In the genomic region with DNA sequence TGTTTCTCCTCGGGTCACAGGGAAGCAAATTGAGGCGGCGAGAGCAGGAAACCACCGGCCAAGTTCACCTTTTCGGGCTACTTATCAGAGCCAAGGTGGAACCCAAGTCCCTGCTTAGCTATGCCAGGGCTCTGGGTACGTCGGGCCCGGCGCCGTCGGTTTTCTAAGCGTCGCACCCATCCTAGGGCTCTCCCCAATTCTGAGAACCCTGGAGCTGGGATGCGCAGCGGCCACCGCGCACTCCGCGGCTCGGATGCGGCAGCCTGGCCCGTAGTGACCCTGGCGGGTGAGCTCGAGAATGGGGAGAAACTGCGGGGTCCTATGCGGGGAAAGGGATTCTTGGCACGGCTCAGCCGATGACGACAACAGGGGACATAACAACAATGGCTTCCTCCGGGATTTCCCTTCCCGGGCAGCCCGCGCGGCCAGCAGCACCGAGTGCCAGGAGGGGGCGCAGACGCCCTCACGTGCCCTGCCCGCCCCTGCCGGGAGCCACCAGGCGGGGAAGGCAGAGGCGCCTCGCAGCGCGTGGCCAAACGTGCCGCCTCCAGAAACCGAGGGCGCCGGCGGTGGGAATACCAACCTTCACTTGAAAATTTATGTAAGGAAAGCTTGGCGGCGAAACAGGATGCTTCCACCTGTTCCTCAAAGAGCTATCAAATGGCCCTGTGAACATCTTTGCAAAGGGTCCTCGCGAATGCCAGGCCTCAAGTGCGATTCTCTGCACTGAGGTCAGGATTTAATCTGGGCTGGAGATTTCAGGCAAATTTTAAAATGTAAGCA, we compare ENCODE assay signal across 8 cellular contexts. TPM values are rescaled to one million over a fixed set of nuclear protein-coding genes. Genes with fewer than 3 reads are reported as not detected.
A peak's percentile ranks its signal among the peaks of the same experiment; 100 is the strongest.
DNase-seq lines count a peak whose midpoint lies in the region; ATAC-seq and TF ChIP-seq lines count a peak whose summit lies in the region.

No MANE protein-coding gene starts in this region.

- peak overlapping the region; percentile 50 for H3K23ac ChIP-seq in mesendoderm (ENCODE audit: low read length)

- TF ChIP-seq CTCF in GM23338 (conservative IDR thresholded peaks at IDR 0.05; ENCODE audit: low read depth in 2 of 2), result peak; percentile 69 to 83

- no peaks in the 10 kb centered on the region for H4K20me1 ChIP-seq in GM23338 (replicated peaks; ENCODE audit: insufficient read depth)

- H3K4me2 ChIP-seq in GM23338 (peak overlapping the region; percentile 98), mesendoderm (ENCODE audit: low read length) (peak overlapping the region; percentile 88)

- H3K18ac ChIP-seq in mesendoderm (ENCODE audit: low read length), result no peak overlapping the region

- H3K27ac ChIP-seq in GM23338 (ENCODE audit: low read depth) (no peak overlapping the region), mesendoderm (ENCODE audit: low read depth, low read length) (no peak overlapping the region)

- peaks cover 23% of the 10 kb centered on the region for H3K4me1 Mint-ChIP-seq in GM23338

- peak; percentile 60 for ATAC-seq in GM23338
- no peak for ATAC-seq in HG02571 (IDR thresholded peaks at IDR 0.05; ENCODE audit: unreplicated experiment)

- H3K4me3 ChIP-seq in GM23338 (peak overlapping the region; percentile 82), mesendoderm (ENCODE audit: low read length) (peak overlapping the region; percentile 30)

- no peak overlapping the region for H4K5ac ChIP-seq in mesendoderm (ENCODE audit: low read length)

- no peaks in the 10 kb centered on the region for H3K79me1 ChIP-seq in mesendoderm (ENCODE audit: low read length)

- peaks cover 17% of the 10 kb centered on the region for H3K4me1 ChIP-seq in GM23338 (ENCODE audit: insufficient read depth)
- no peaks in the 10 kb centered on the region for H3K4me1 ChIP-seq in mesendoderm (ENCODE audit: control insufficient read depth, low read depth, low read length)

- H3K36me3 ChIP-seq in GM23338 (ENCODE audit: insufficient read depth) (no peaks in the 10 kb centered on the region), mesendoderm (ENCODE audit: control insufficient read depth, insufficient read depth, low read length) (no peaks in the 10 kb centered on the region)

- H3K27me3 ChIP-seq in GM23338 (ENCODE audit: insufficient read depth) (peaks cover 79% of the 10 kb centered on the region), mesendoderm (ENCODE audit: insufficient read depth, low read length, poor library complexity) (peaks cover 52% of the 10 kb centered on the region)

- no peak overlapping the region for H2AK5ac ChIP-seq in mesendoderm (ENCODE audit: low read length)

- H3K79me2 ChIP-seq in GM23338 (replicated peaks; ENCODE audit: insufficient read depth) (no peaks in the 10 kb centered on the region), mesendoderm (ENCODE audit: control insufficient read depth, insufficient read depth, low read length) (no peaks in the 10 kb centered on the region)

- peak overlapping the region; percentile 79 for H3K4me3 Mint-ChIP-seq in GM23338

- H3F3A ChIP-seq in GM23338 (replicated peaks; ENCODE audit: low read depth), result 0 out of 2 replicates have a peak, but pooled peaks cover 9% of the 10 kb centered on the region

- DNase-seq in AG08396 (ENCODE audit: low spot score), result peak; percentile 87
- peak; percentile 94 for DNase-seq in GM23338 (ENCODE audit: low spot score)
- DNase-seq in NCI-H510A (lab: John Stamatoyannopoulos, UW), result peak; percentile 71
- peak; percentile 46 to 48 for DNase-seq in activated CD4-positive, alpha-beta T cell treated with anti-CD3 and anti-CD28 coated beads, Interleukin-2, amount 50 U/mL, for 4 hours
- peak; percentile 51 for DNase-seq in effector CD4-positive, alpha-beta T cell
- peak; percentile 87 for DNase-seq in mesendoderm
- DNase-seq in stimulated activated CD8-positive, alpha-beta memory T cell treated with anti-CD3 and anti-CD28 coated beads, Interleukin-2, amount 100 ng/mL, for 48 hours (ENCODE audit: low read depth in 2 of 2), result peak; percentile 36 to 54

- H2BK120ac ChIP-seq in mesendoderm (ENCODE audit: low read depth, low read length), result no peak overlapping the region

- peak overlapping the region; percentile 49 for H3K56ac ChIP-seq in mesendoderm (ENCODE audit: low read length)

- H3K9ac ChIP-seq in mesendoderm (ENCODE audit: low read length), result peak overlapping the region; percentile 56

- no peaks in the 10 kb centered on the region; the same call in 2 of the 3 replicates for H3K36me3 Mint-ChIP-seq in GM23338 (ENCODE audit: low read depth)

- no CpG with 5 or more reads among the region's 56 CpGs for WGBS in mesendoderm (ENCODE audit: extremely low coverage, insufficient coverage, low lambda C conversion rate)

- no peak overlapping the region for H4K8ac ChIP-seq in mesendoderm (ENCODE audit: low read depth, low read length)

- H3K9me3 Mint-ChIP-seq in GM23338, result no peaks in the 10 kb centered on the region

- H2BK15ac ChIP-seq in mesendoderm (replicated peaks; ENCODE audit: low read depth), result no peak overlapping the region

- H3K4ac ChIP-seq in mesendoderm (ENCODE audit: low read depth, low read length), result no peak overlapping the region

- no peak overlapping the region for H2BK5ac ChIP-seq in mesendoderm (ENCODE audit: low read length)

- H3K27me3 Mint-ChIP-seq in GM23338 (ENCODE audit: insufficient read depth, low read depth, poor library complexity), result peaks cover 41% of the 10 kb centered on the region

- no peak overlapping the region for H3K27ac Mint-ChIP-seq in GM23338

- peak overlapping the region; percentile 99 for H2AFZ ChIP-seq in GM23338

- H3K9me2 ChIP-seq in GM23338 (ENCODE audit: insufficient read depth), result no peaks in the 10 kb centered on the region

TF ChIP-seq in GM23338, 12 proteins besides CTCF, POLR2A, EP300 and RAD21 (continues in another document):
- TF ChIP-seq JUNB (IDR thresholded peaks at IDR 0.05; ENCODE audit: unreplicated experiment), result no peak
- TF ChIP-seq POLR2AphosphoS5 (IDR thresholded peaks at IDR 0.05; ENCODE audit: low read depth), result no peak
- no peak for TF ChIP-seq STAT1 (IDR thresholded peaks at IDR 0.05; ENCODE audit: unreplicated experiment)
- TF ChIP-seq ZNF114 (CRISPR knock-in tag; IDR thresholded peaks at IDR 0.05), result no peak

RNA-seq across cellular contexts. Expression of a gene that starts 2.1 kb away (rescaled TPM):
- 5.1 and 8.3 TPM in 2 replicates for total RNA-seq in GM23338 (2014; rRNA removed; shearing (Covaris generic))
- polyA plus RNA-seq in GM23338 (2016; fragmentation: Nextera tagmentation; extraction: Ambion mirVana), result 4.1 and 6.0 TPM in 2 replicates
- 1.3 TPM for polyA plus RNA-seq in mesendoderm (2013, experiment 1 of 2)
- polyA plus RNA-seq in mesendoderm (2013, experiment 2 of 2), result 1.1 TPM

RNA-seq across cellular contexts. Expression of a gene that starts 10.3 kb away (rescaled TPM):
- 0.39 and 0.59 TPM in 2 replicates for total RNA-seq in GM23338 (2014; rRNA removed; shearing (Covaris generic))
- not detected in 2 replicates for polyA plus RNA-seq in GM23338 (2016; fragmentation: Nextera tagmentation; extraction: Ambion mirVana)
- polyA plus RNA-seq in mesendoderm (2013, experiment 1 of 2), result 0.03 TPM
- polyA plus RNA-seq in mesendoderm (2013, experiment 2 of 2), result 0.06 TPM

RNA-seq across cellular contexts. Expression of a gene that starts 17.3 kb away (rescaled TPM):
- 3.3 and 4.5 TPM in 2 replicates for total RNA-seq in GM23338 (2014; rRNA removed; shearing (Covaris generic))
- 1.6 and 3.4 TPM in 2 replicates for polyA plus RNA-seq in GM23338 (2016; fragmentation: Nextera tagmentation; extraction: Ambion mirVana)
- polyA plus RNA-seq in mesendoderm (2013, experiment 1 of 2), result 0.72 TPM
- polyA plus RNA-seq in mesendoderm (2013, experiment 2 of 2), result 0.59 TPM

RNA-seq across cellular contexts. Expression of a gene that starts 43.3 kb away (rescaled TPM):
- 0.59 TPM in 1 of 2 replicates, not detected in the other for total RNA-seq in GM23338 (2014; rRNA removed; shearing (Covaris generic))
- polyA plus RNA-seq in GM23338 (2016; fragmentation: Nextera tagmentation; extraction: Ambion mirVana), result 0.30 and 0.99 TPM in 2 replicates
- polyA plus RNA-seq in mesendoderm (2013, experiment 1 of 2), result 0.15 TPM
- polyA plus RNA-seq in mesendoderm (2013, experiment 2 of 2), result 0.11 TPM

RNA-seq across cellular contexts. Expression of a gene that starts 47.8 kb away (rescaled TPM):
- total RNA-seq in GM23338 (2014; rRNA removed; shearing (Covaris generic)), result 126 and 147 TPM in 2 replicates
- 38.1 and 39.2 TPM in 2 replicates for polyA plus RNA-seq in GM23338 (2016; fragmentation: Nextera tagmentation; extraction: Ambion mirVana)
- polyA plus RNA-seq in mesendoderm (2013, experiment 1 of 2), result 29.5 TPM
- 31.0 TPM for polyA plus RNA-seq in mesendoderm (2013, experiment 2 of 2)
